1 cellular context compared by ENCODE assay signal in genomic region chr4:141702472-141703182, GRCh38.
TF ChIP-seq lines count a peak whose summit lies in the region.

No MANE protein-coding gene starts in this region.

TF ChIP-seq in HepG2, 621 proteins besides CTCF, POLR2A, EP300 and RAD21 (continued from another document):
- TF ChIP-seq ZNF138 (CRISPR knock-in tag; IDR thresholded peaks at IDR 0.05; ENCODE audit: low read depth) (no peak), ZSCAN31 (CRISPR knock-in tag; IDR thresholded peaks at IDR 0.05; ENCODE audit: low read depth) (no peak), HHEX (CRISPR knock-in tag; IDR thresholded peaks at IDR 0.05) (no peak), FOXO1 (CRISPR knock-in tag; IDR thresholded peaks at IDR 0.05) (no peak), ZNF792 (CRISPR knock-in tag; IDR thresholded peaks at IDR 0.05) (no peak), CREM (IDR thresholded peaks at IDR 0.05) (no peak), CREM (CRISPR knock-in tag; IDR thresholded peaks at IDR 0.05) (no peak)
